In the genomic region with DNA sequence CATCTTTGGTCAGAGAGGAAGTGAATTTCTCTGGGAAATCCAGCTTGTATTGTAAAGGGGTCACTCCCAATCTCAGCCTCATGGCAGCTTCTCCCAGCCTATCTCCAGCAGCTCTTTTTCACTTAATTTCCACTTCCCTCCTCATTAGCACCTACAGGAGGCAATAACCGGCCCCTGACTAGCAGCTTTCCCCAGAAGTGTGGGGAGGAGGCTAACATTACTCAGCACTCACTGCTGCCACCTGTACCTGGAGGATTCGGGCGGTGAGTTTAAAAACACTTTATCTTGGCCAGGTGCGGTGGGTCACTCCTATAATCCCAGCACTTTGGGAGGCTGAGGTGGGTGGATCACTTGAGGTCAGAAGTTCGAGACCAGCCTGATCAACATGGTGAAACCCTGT, we compare ENCODE assay signal across 2 cellular contexts.
A peak's percentile ranks its signal among the peaks of the same experiment; 100 is the strongest.
TF ChIP-seq lines count a peak whose summit lies in the region.

No MANE protein-coding gene starts in this region.

TF ChIP-seq in GM23338, 12 proteins besides CTCF, POLR2A, EP300 and RAD21:
- TF ChIP-seq JUNB (IDR thresholded peaks at IDR 0.05; ENCODE audit: unreplicated experiment): no peak
- no peak for TF ChIP-seq CREB1 (CRISPR knock-in tag; IDR thresholded peaks at IDR 0.05; ENCODE audit: low read depth)
- TF ChIP-seq ZNF114 (CRISPR knock-in tag; IDR thresholded peaks at IDR 0.05): no peak
- TF ChIP-seq ETS1 (IDR thresholded peaks at IDR 0.05): no peak
- TF ChIP-seq ZNF462 (CRISPR knock-in tag; IDR thresholded peaks at IDR 0.05): no peak
- no peak for TF ChIP-seq ZNF331 (CRISPR knock-in tag; IDR thresholded peaks at IDR 0.05; ENCODE audit: low read depth)
- TF ChIP-seq EZH2phosphoT487 (IDR thresholded peaks at IDR 0.05; ENCODE audit: unreplicated experiment): no peak
- TF ChIP-seq, protein P1, sequence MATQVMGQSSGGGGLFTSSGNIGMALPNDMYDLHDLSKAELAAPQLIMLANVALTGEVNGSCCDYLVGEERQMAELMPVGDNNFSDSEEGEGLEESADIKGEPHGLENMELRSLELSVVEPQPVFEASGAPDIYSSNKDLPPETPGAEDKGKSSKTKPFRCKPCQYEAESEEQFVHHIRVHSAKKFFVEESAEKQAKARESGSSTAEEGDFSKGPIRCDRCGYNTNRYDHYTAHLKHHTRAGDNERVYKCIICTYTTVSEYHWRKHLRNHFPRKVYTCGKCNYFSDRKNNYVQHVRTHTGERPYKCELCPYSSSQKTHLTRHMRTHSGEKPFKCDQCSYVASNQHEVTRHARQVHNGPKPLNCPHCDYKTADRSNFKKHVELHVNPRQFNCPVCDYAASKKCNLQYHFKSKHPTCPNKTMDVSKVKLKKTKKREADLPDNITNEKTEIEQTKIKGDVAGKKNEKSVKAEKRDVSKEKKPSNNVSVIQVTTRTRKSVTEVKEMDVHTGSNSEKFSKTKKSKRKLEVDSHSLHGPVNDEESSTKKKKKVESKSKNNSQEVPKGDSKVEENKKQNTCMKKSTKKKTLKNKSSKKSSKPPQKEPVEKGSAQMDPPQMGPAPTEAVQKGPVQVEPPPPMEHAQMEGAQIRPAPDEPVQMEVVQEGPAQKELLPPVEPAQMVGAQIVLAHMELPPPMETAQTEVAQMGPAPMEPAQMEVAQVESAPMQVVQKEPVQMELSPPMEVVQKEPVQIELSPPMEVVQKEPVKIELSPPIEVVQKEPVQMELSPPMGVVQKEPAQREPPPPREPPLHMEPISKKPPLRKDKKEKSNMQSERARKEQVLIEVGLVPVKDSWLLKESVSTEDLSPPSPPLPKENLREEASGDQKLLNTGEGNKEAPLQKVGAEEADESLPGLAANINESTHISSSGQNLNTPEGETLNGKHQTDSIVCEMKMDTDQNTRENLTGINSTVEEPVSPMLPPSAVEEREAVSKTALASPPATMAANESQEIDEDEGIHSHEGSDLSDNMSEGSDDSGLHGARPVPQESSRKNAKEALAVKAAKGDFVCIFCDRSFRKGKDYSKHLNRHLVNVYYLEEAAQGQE (IDR thresholded peaks at IDR 0.05; ENCODE audit: unreplicated experiment): no peak
- TF ChIP-seq EZH2 (IDR thresholded peaks at IDR 0.05; ENCODE audit: low read depth, unreplicated experiment): no peak
- no peak for TF ChIP-seq STAT1 (IDR thresholded peaks at IDR 0.05; ENCODE audit: unreplicated experiment)

TF ChIP-seq in H1, 55 proteins besides CTCF, POLR2A, EP300 and RAD21:
- TF ChIP-seq BACH1 (IDR thresholded peaks at IDR 0.05; ENCODE audit: low read length) (peak; percentile 93), KDM4A (IDR thresholded peaks at IDR 0.05; ENCODE audit: low read depth, low read length, severe bottlenecking) (no peak), TCF12 (IDR thresholded peaks at IDR 0.05; ENCODE audit: low read depth, low read length) (0 out of 2 replicates have a peak, but pooled peaks have one; percentile 20), MAFK (IDR thresholded peaks at IDR 0.05; ENCODE audit: low read depth, low read length) (peak; percentile 73; the same call in 1 of the 2 replicates), CHD7 (IDR thresholded peaks at IDR 0.05; ENCODE audit: insufficient replicate concordance, low read length) (no peak), POU5F1 (IDR thresholded peaks at IDR 0.05; ENCODE audit: low read depth, low read length) (no peak)
